1 cellular context compared by ENCODE assay signal in the genomic region with DNA sequence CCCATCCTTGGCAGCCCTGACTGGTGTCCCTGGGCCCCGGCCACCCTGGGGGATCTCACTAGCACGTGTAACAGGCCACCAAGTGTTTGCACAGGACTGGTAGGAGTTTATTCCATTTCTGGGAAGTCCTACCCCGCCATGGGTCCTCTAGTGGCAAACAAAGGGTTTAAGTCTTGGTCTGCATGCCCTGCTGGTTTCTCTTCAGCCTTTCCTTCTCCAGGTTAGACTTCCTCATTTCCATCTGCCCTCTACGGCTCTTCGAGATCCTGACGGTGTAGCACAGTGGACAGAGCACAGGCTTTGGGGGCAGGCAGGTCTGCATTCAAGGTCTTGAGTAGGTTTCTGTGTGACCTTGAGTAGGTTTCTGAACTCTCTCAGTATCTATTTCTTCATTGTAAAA.
A peak's percentile ranks its signal among the peaks of the same experiment; 100 is the strongest.
TF ChIP-seq lines count a peak whose summit lies in the region.

No MANE protein-coding gene starts in this region.

TF ChIP-seq in K562, 482 proteins besides CTCF, POLR2A, EP300 and RAD21:
- TF ChIP-seq DMBX1 (CRISPR knock-in tag; IDR thresholded peaks at IDR 0.05; ENCODE audit: borderline replicate concordance) (0 out of 2 replicates have a peak, but pooled peaks have one; percentile 20), SMAD4 (CRISPR knock-in tag; conservative IDR thresholded peaks at IDR 0.05) (0 out of 2 replicates have a peak, but pooled peaks have one; percentile 24), SPI1 (IDR thresholded peaks at IDR 0.05; ENCODE audit: borderline replicate concordance, low read depth, low read length) (peak; percentile 95), KAT8 (IDR thresholded peaks at IDR 0.05; ENCODE audit: low read depth) (no peak), FOXJ3 (CRISPR knock-in tag; IDR thresholded peaks at IDR 0.05) (no peak), CXXC5 (CRISPR knock-in tag; IDR thresholded peaks at IDR 0.05) (peak; percentile 38; the same call in 1 of the 2 replicates), BHLHE40 (IDR thresholded peaks at IDR 0.05; ENCODE audit: low read length) (peak; percentile 31; the same call in 1 of the 2 replicates)
- TF ChIP-seq, protein P1, sequence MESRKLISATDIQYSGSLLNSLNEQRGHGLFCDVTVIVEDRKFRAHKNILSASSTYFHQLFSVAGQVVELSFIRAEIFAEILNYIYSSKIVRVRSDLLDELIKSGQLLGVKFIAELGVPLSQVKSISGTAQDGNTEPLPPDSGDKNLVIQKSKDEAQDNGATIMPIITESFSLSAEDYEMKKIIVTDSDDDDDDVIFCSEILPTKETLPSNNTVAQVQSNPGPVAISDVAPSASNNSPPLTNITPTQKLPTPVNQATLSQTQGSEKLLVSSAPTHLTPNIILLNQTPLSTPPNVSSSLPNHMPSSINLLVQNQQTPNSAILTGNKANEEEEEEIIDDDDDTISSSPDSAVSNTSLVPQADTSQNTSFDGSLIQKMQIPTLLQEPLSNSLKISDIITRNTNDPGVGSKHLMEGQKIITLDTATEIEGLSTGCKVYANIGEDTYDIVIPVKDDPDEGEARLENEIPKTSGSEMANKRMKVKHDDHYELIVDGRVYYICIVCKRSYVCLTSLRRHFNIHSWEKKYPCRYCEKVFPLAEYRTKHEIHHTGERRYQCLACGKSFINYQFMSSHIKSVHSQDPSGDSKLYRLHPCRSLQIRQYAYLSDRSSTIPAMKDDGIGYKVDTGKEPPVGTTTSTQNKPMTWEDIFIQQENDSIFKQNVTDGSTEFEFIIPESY (CRISPR knock-in tag; IDR thresholded peaks at IDR 0.05) = peak; percentile 91
- TF ChIP-seq, protein P2, sequence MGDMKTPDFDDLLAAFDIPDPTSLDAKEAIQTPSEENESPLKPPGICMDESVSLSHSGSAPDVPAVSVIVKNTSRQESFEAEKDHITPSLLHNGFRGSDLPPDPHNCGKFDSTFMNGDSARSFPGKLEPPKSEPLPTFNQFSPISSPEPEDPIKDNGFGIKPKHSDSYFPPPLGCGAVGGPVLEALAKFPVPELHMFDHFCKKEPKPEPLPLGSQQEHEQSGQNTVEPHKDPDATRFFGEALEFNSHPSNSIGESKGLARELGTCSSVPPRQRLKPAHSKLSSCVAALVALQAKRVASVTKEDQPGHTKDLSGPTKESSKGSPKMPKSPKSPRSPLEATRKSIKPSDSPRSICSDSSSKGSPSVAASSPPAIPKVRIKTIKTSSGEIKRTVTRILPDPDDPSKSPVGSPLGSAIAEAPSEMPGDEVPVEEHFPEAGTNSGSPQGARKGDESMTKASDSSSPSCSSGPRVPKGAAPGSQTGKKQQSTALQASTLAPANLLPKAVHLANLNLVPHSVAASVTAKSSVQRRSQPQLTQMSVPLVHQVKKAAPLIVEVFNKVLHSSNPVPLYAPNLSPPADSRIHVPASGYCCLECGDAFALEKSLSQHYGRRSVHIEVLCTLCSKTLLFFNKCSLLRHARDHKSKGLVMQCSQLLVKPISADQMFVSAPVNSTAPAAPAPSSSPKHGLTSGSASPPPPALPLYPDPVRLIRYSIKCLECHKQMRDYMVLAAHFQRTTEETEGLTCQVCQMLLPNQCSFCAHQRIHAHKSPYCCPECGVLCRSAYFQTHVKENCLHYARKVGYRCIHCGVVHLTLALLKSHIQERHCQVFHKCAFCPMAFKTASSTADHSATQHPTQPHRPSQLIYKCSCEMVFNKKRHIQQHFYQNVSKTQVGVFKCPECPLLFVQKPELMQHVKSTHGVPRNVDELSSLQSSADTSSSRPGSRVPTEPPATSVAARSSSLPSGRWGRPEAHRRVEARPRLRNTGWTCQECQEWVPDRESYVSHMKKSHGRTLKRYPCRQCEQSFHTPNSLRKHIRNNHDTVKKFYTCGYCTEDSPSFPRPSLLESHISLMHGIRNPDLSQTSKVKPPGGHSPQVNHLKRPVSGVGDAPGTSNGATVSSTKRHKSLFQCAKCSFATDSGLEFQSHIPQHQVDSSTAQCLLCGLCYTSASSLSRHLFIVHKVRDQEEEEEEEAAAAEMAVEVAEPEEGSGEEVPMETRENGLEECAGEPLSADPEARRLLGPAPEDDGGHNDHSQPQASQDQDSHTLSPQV (IDR thresholded peaks at IDR 0.05) = peak; percentile 47; the same call in 1 of the 2 replicates
